ENCODE assay signal across 1 cellular context in the genomic region with DNA sequence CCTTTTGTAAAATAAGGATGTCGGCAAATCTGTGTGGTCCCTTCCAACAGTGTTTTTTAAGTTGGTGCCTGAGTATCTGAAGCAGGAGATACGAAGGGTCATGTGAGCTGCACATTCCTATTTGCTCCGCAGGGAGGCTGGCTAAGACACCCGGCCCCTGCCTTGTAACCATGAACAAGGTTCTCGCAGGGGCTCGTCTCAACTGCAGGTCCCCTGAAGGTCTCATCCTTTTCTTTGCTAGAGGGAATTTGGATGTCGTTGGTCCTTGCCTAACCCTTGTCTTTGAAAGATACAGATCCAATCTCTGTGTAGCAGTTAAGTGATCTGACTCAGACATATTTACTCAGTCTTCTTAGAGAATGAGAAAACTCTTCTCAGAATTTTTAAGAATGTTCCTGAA.
TF ChIP-seq lines count a peak whose summit lies in the region.

No MANE protein-coding gene starts in this region.

TF ChIP-seq in GM12878, 131 proteins besides CTCF, POLR2A, EP300 and RAD21:
- no peak for TF ChIP-seq ZNF622 (IDR thresholded peaks at IDR 0.05)
- TF ChIP-seq POU2F2 (IDR thresholded peaks at IDR 0.05; ENCODE audit: borderline replicate concordance, low read depth, low read length) = no peak
- TF ChIP-seq NRF1 (conservative IDR thresholded peaks at IDR 0.05; ENCODE audit: low read depth, low read length) = no peak
- TF ChIP-seq SIX5 (IDR thresholded peaks at IDR 0.05; ENCODE audit: low read depth, low read length, severe bottlenecking) = no peak
